17 cellular contexts compared by ENCODE assay signal in the genomic region with DNA sequence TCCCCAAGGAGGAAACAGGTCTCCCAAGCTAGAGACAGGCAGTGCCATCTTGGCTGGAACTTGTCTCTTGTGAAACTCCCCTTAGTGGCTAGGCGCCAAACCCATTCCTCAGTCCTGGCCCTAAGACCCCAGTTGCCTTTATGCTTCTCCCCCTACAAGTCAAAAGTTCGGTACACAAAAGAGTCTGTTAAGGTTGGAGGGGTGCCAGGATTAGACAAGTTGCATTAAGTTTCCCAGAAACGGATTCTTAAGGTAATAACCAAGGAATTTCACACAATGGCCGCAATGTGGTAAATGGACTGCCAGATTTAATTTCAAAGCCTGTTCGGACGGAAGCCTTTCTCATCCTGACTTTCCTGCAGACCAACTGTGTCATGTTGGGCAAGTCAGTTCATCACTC.
DNase-seq lines count a peak whose midpoint lies in the region; ATAC-seq and TF ChIP-seq lines count a peak whose summit lies in the region.
"Had no signal": no experiment of that assay in that cellular context is flagged by ENCODE, and none has a peak within 500 bp of the region (broad histone marks: within the 10 kb centered on the region; RNA-seq: fewer than 3 reads in every experiment).

No MANE protein-coding gene starts in this region.

- H3K9me3 ChIP-seq in trophoblast cell (ENCODE audit: insufficient read depth, low read depth, low read length) (no peaks in the 10 kb centered on the region), vagina (no peaks in the 10 kb centered on the region)
- H3K9me3 ChIP-seq: SJCRH30 had no signal

- peak overlapping the region; percentile 1 for H2BK5ac ChIP-seq in trophoblast cell (ENCODE audit: low read depth, low read length, poor library complexity)

- no peak overlapping the region for H2BK120ac ChIP-seq in trophoblast cell (ENCODE audit: insufficient read depth, low read length, poor library complexity)

- H3K4ac ChIP-seq in trophoblast cell (ENCODE audit: low read depth, low read length) = peak overlapping the region; percentile 28

- no peaks in the 10 kb centered on the region for H3K27me3 ChIP-seq in trophoblast cell (ENCODE audit: insufficient read depth, low read length)
- no peaks in the 10 kb centered on the region for H3K27me3 ChIP-seq in vagina
- H3K27me3 ChIP-seq: SJCRH30 had no signal

- peak overlapping the region; percentile 8 for H4K91ac ChIP-seq in trophoblast cell (ENCODE audit: low read depth, low read length)

- H3K4me2 ChIP-seq in trophoblast cell (ENCODE audit: low read length) = no peak overlapping the region

- H4K8ac ChIP-seq in trophoblast cell (ENCODE audit: low read depth, low read length) = no peak overlapping the region

- H3K23ac ChIP-seq in trophoblast cell (ENCODE audit: low read length) = no peak overlapping the region

- peak overlapping the region; percentile 63 for H2BK12ac ChIP-seq in trophoblast cell (ENCODE audit: low read length)

- H3K79me1 ChIP-seq in trophoblast cell (ENCODE audit: low read length) = peaks cover 5% of the 10 kb centered on the region

- no peak overlapping the region for H3K9ac ChIP-seq in trophoblast cell (ENCODE audit: low read length)

- H3K36me3 ChIP-seq in trophoblast cell (ENCODE audit: control insufficient read depth in 1 of 2, insufficient read depth in 2 of 2, low read length in 2 of 2) (no peaks in the 10 kb centered on the region), vagina (no peaks in the 10 kb centered on the region)
- H3K36me3 ChIP-seq: SJCRH30 had no signal

- in situ Hi-C loops in astrocyte of the cerebellum (cut with HindIII; ENCODE audit: low sequenced_read_pairs) = no loop called here

- H3K27ac ChIP-seq in trophoblast cell (ENCODE audit: low read depth, low read length) (no peak overlapping the region), vagina (no peak overlapping the region)
- H3K27ac ChIP-seq: C4-2B, SJCRH30 had no signal

- no peak overlapping the region for H2AK5ac ChIP-seq in trophoblast cell (ENCODE audit: low read length)

- intact Hi-C loops in vagina (cut with DNase I) = no loop called here

- ATAC-seq in GM18511 (IDR thresholded peaks at IDR 0.05; ENCODE audit: unreplicated experiment) (no peak), HG03139 (IDR thresholded peaks at IDR 0.05; ENCODE audit: unreplicated experiment) (no peak)

- H3K4me1 ChIP-seq in trophoblast cell (ENCODE audit: control insufficient read depth in 1 of 2, insufficient read depth in 2 of 2, low read length in 2 of 2) (peaks cover 22 to 32% of the 10 kb centered on the region in 2 experiments), vagina (no peaks in the 10 kb centered on the region)
- H3K4me1 ChIP-seq: SJCRH30 had no signal

- H3K4me3 ChIP-seq in astrocyte of the cerebellum (ENCODE audit: low read depth, low read length) = no peak overlapping the region
- no peak overlapping the region for H3K4me3 ChIP-seq in fibroblast of mammary gland (ENCODE audit: control insufficient read depth, low read depth, low read length)
- no peak overlapping the region for H3K4me3 ChIP-seq in trophoblast cell (ENCODE audit: low read depth, low read length)
- no peak overlapping the region for H3K4me3 ChIP-seq in vagina
- H3K4me3 ChIP-seq: SJCRH30 had no signal

- H3K14ac ChIP-seq in trophoblast cell (ENCODE audit: low read length) = no peak overlapping the region

- no peak overlapping the region for H2AFZ ChIP-seq in trophoblast cell (ENCODE audit: insufficient read depth, low read length, poor library complexity)

- no peaks in the 10 kb centered on the region for H3K79me2 ChIP-seq in trophoblast cell (ENCODE audit: control insufficient read depth, insufficient read depth, low read length, poor library complexity)

- H3K18ac ChIP-seq in trophoblast cell (ENCODE audit: low read length) = no peak overlapping the region

- DNase-seq in LHCN-M2 (ENCODE audit: low read depth) (peak; percentile 26), astrocyte of the cerebellum (ENCODE audit: low read depth) (peak; percentile 59), fibroblast of mammary gland (ENCODE audit: low read depth) (peak; percentile 32), trophoblast cell (no peak), vagina (ENCODE audit: extremely low spot score in 2 of 2) (no peak), T-helper 9 cell (no peak)
- DNase-seq: DMS53, H7, KG1, NCI-H1105, NCI-H187 treated with DMSO at 0.1 percent for 48 hours, NCI-H446 treated with DMSO at 0.1 percent for 48 hours, NCI-H774, SJCRH30 had no signal

- WGBS in trophoblast cell (ENCODE audit: extremely low coverage, insufficient coverage, insufficient read length) = no CpG with 5 or more reads among the region's 6 CpGs

- TF ChIP-seq POLR2A in vagina (IDR thresholded peaks at IDR 0.05) = no peak

- TF ChIP-seq CTCF in astrocyte of the cerebellum (IDR thresholded peaks at IDR 0.05; ENCODE audit: low read depth, low read length, missing control alignments) (no peak), fibroblast of mammary gland (conservative IDR thresholded peaks at IDR 0.05; ENCODE audit: control insufficient read depth, insufficient read depth, low read depth, low read length) (no peak), vagina (IDR thresholded peaks at IDR 0.05) (no peak)

- H4K12ac ChIP-seq in trophoblast cell (ENCODE audit: low read depth, low read length) = no peak overlapping the region

Comparison
In these comparisons a context has a peak if more than half of its experiments do, and no peak if none do; other contexts are left out.
1. DNase-seq: peak in LHCN-M2 (single experiment), astrocyte of the cerebellum (single experiment) and fibroblast of mammary gland (single experiment); none in trophoblast cell (0 of 2), vagina (0 of 2) and T-helper 9 cell (single experiment).